ENCODE assay signal across 13 cellular contexts in genomic region chr13:49731766-49732165, GRCh38. TPM values are rescaled to one million over a fixed set of nuclear protein-coding genes. Genes with fewer than 3 reads are reported as not detected.
DNase-seq lines count a peak whose midpoint lies in the region; ATAC-seq and TF ChIP-seq lines count a peak whose summit lies in the region.
"Had no signal": no experiment of that assay in that cellular context is flagged by ENCODE, and none has a peak within 500 bp of the region (broad histone marks: within the 10 kb centered on the region; RNA-seq: fewer than 3 reads in every experiment).

No MANE protein-coding gene starts in this region.

- H3K27ac ChIP-seq in right atrium auricular region (peak overlapping the region in 1 of 2 donors; percentile 50), heart right ventricle (peak overlapping the region in 3 of 10 donors; percentile 29 to 38 (median 29)), testis (no peak overlapping the region)
- H3K27ac ChIP-seq: skin epidermis had no signal

- no peak overlapping the region for H3K4me3 ChIP-seq in right atrium auricular region
- no peak overlapping the region for H3K4me3 ChIP-seq in astrocyte of the spinal cord (ENCODE audit: low read depth, low read length)
- H3K4me3 ChIP-seq in heart right ventricle: no peak overlapping the region
- H3K4me3 ChIP-seq in HAP-1: no peak overlapping the region
- no peak overlapping the region for H3K4me3 ChIP-seq in testis
- H3K4me3 ChIP-seq: skin epidermis had no signal

- in situ Hi-C loops in astrocyte of the spinal cord (cut with HindIII; ENCODE audit: low sequenced_read_pairs) (no loop called here), HAP-1 (cut with MboI; ENCODE audit: low sequenced_read_pairs) (no loop called here)

- intact Hi-C loops in Right ventricle myocardium superior (cut with DNase I) (no loop called here), heart right ventricle (cut with DNase I) (no loop called here), testis (cut with DNase I; ENCODE audit: low total_unique reads) (no loop called here)

- ATAC-seq in Right ventricle myocardium superior (ENCODE audit: poor library complexity) (peak; percentile 81), heart right ventricle (peak in 5 of 8 donors; percentile 53 to 89 (median 75))

- H3K9me3 ChIP-seq in right atrium auricular region: no peaks in the 10 kb centered on the region
- no peaks in the 10 kb centered on the region for H3K9me3 ChIP-seq in heart right ventricle
- no peaks in the 10 kb centered on the region for H3K9me3 ChIP-seq in HAP-1
- H3K9me3 ChIP-seq in testis: no peaks in the 10 kb centered on the region

- H3K36me3 ChIP-seq in right atrium auricular region (no peaks in the 10 kb centered on the region), heart right ventricle (peaks cover 0 to 55% (median 0%) of the 10 kb centered on the region in 9 donors), HAP-1 (replicated peaks) (peaks cover 21% of the 10 kb centered on the region), testis (ENCODE audit: low read depth, missing control alignments) (no peaks in the 10 kb centered on the region)

- DNase-seq in Right ventricle myocardium superior: no peak
- DNase-seq in right atrium auricular region (ENCODE audit: low spot score): no peak
- DNase-seq in astrocyte of the spinal cord (ENCODE audit: low read depth, low spot score): peak; percentile 76
- no peak for DNase-seq in heart right ventricle
- DNase-seq in HAP-1 (ENCODE audit: low spot score in 2 of 2): no peak
- DNase-seq in UCSD-AML1 (lab: John Stamatoyannopoulos, UW; ENCODE audit: unreplicated experiment): no peak
- DNase-seq in NCI-H524 treated with DMSO at 0.1 percent for 48 hours (lab: John Stamatoyannopoulos, UW): no peak
- DNase-seq in testis: no peak
- DNase-seq: 8988T; activated CD4-positive, alpha-beta T cell treated with anti-CD3 and anti-CD28 coated beads, Interleukin-2, amount 10 ng/mL, durations not matched to agents 7 days and 5 days; DMS153; NCI-H2227 treated with DMSO at 0.1 percent for 48 hours had no signal

- H3K27me3 ChIP-seq in right atrium auricular region (no peaks in the 10 kb centered on the region), heart right ventricle (no peaks in the 10 kb centered on the region), HAP-1 (ENCODE audit: low read depth) (no peaks in the 10 kb centered on the region), testis (no peaks in the 10 kb centered on the region)

- H3K4me1 ChIP-seq in right atrium auricular region (peaks cover 0 to 6% of the 10 kb centered on the region in 2 donors), heart right ventricle (peaks cover 0 to 20% (median 9%) of the 10 kb centered on the region in 9 donors), HAP-1 (no peaks in the 10 kb centered on the region), testis (no peaks in the 10 kb centered on the region)

- no peak for TF ChIP-seq POLR2A in testis (IDR thresholded peaks at IDR 0.05)

- TF ChIP-seq CTCF in right atrium auricular region (IDR thresholded peaks at IDR 0.05) (no peak), astrocyte of the spinal cord (IDR thresholded peaks at IDR 0.05; ENCODE audit: low read depth, low read length) (no peak), heart right ventricle (IDR thresholded peaks at IDR 0.05) (no peak), testis (IDR thresholded peaks at IDR 0.05) (no peak)

RNA-seq across cellular contexts. Expression of gene EBPL, which starts 40.5 kb away (rescaled TPM):
- total RNA-seq in Right ventricle myocardium superior (5.5 TPM), right atrium auricular region (10 to 100 TPM; 17.6 to 22.6 TPM), heart right ventricle (1 to 10 TPM; 3.4 to 7.5 (median 5.6) TPM), testis (10 to 100 TPM; 35.9 to 84.7 TPM)
- polyA plus RNA-seq in heart right ventricle (10 to 100 TPM in 1 of 2 donors, 1 to 10 TPM in 1; 9.7 to 12.1 TPM), testis (ENCODE audit: insufficient read depth, low read depth, low replicate concordance) (26.7 TPM)
